In genomic region chr22:20384171-20384570, GRCh38 we compare ENCODE assay signal across 1 cellular context.
TF ChIP-seq lines count a peak whose summit lies in the region.

No MANE protein-coding gene starts in this region.

TF ChIP-seq in K562, 482 proteins besides CTCF, POLR2A, EP300 and RAD21:
- TF ChIP-seq ZNF354B (CRISPR knock-in tag; IDR thresholded peaks at IDR 0.05) (0 out of 2 replicates have a peak, but pooled peaks have one; percentile 35), BMI1 (IDR thresholded peaks at IDR 0.05; ENCODE audit: low read length) (0 out of 2 replicates have a peak, but pooled peaks have one; percentile 29), ELF4 (CRISPR knock-in tag; IDR thresholded peaks at IDR 0.05) (0 out of 2 replicates have a peak, but pooled peaks have one; percentile 38), PHB2 (IDR thresholded peaks at IDR 0.05; ENCODE audit: low read depth) (no peak), RBM39 (optimal IDR thresholded peaks at IDR 0.05; ENCODE audit: low read depth, low read length) (no peak), U2AF1 (optimal IDR thresholded peaks at IDR 0.05; ENCODE audit: low read depth, low read length) (no peak), ZBTB12 (CRISPR knock-in tag; IDR thresholded peaks at IDR 0.05) (0 out of 2 replicates have a peak, but pooled peaks have one; percentile 7), OTX1 (CRISPR knock-in tag; IDR thresholded peaks at IDR 0.05) (0 out of 2 replicates have a peak, but pooled peaks have one; percentile 40), ZBTB5 (IDR thresholded peaks at IDR 0.05) (no peak), HDAC8 (tag; IDR thresholded peaks at IDR 0.05) (no peak), AFF4 (CRISPR knock-in tag; IDR thresholded peaks at IDR 0.05) (no peak), ZNF586 (CRISPR knock-in tag; conservative IDR thresholded peaks at IDR 0.05) (peak; percentile 4; the same call in 1 of the 2 replicates), ATF3 (IDR thresholded peaks at IDR 0.05) (no peak), ATF3 (CRISPR knock-in tag; conservative IDR thresholded peaks at IDR 0.05) (peak; percentile 32; the same call in 1 of the 2 replicates), ZNF140 (CRISPR knock-in tag; IDR thresholded peaks at IDR 0.05) (0 out of 2 replicates have a peak, but pooled peaks have one; percentile 60), MCM3 (IDR thresholded peaks at IDR 0.05) (0 out of 2 replicates have a peak, but pooled peaks have one; percentile 47), ETV5 (CRISPR knock-in tag; IDR thresholded peaks at IDR 0.05; ENCODE audit: low read depth) (no peak), ZNF253 (CRISPR knock-in tag; conservative IDR thresholded peaks at IDR 0.05) (no peak), ZNF436 (CRISPR knock-in tag; IDR thresholded peaks at IDR 0.05) (0 out of 2 replicates have a peak, but pooled peaks have one; percentile 6), NR2F6 (CRISPR knock-in tag; IDR thresholded peaks at IDR 0.05) (peak; percentile 62; the same call in 1 of the 2 replicates), ZKSCAN3 (CRISPR knock-in tag; IDR thresholded peaks at IDR 0.05) (0 out of 2 replicates have a peak, but pooled peaks have one; percentile 34)
